Comparison of ENCODE assay signal across 8 cellular contexts in genomic region chr1:25543106-25543424, GRCh38. TPM values are rescaled to one million over a fixed set of nuclear protein-coding genes. Genes with fewer than 3 reads are reported as not detected.
A peak's percentile ranks its signal among the peaks of the same experiment; 100 is the strongest.
DNase-seq lines count a peak whose midpoint lies in the region; ATAC-seq, FAIRE-seq and TF ChIP-seq lines count a peak whose summit lies in the region.

No MANE protein-coding gene starts in this region.

- H3K4ac ChIP-seq in H1 (replicated peaks; ENCODE audit: insufficient read length, low read depth, low read length) = no peak overlapping the region

- intact Hi-C loops in CD14-positive monocyte (cut with micrococcal nuclease) = loop anchor here in 1 of 2 donors (10.0 kb wide), 1 partner anchor 72 kb away; the partner anchor contains the start of gene MAN1C1

- H3K9ac ChIP-seq in OCI-LY3 (ENCODE audit: low read length) (peak overlapping the region; percentile 49; the same call in 1 of the 2 replicates), H1 (replicated peaks in 1 of 4; ENCODE audit: extremely low read depth in 1 of 4, low read depth in 3 of 4, low read length in 3 of 4) (peak overlapping the region in 1 of 4 experiments; percentile 23; a peak in 1 of 7 replicates)

- no peak for TF ChIP-seq CTCF in CD14-positive monocyte (IDR thresholded peaks at IDR 0.05)
- TF ChIP-seq CTCF in OCI-LY3 (IDR thresholded peaks at IDR 0.05; ENCODE audit: low read depth, low read length) = no peak
- no peak for TF ChIP-seq CTCF in H1 (IDR thresholded peaks at IDR 0.05; ENCODE audit: control extremely low read depth in 1 of 3, insufficient read depth in 1 of 3, low read depth in 1 of 3, low read length in 3 of 3)
- TF ChIP-seq CTCF in osteocyte (IDR thresholded peaks at IDR 0.05) = no peak

- no peak overlapping the region for H3K23ac ChIP-seq in H1 (ENCODE audit: insufficient read length)

- H4K91ac ChIP-seq in H1 (replicated peaks; ENCODE audit: insufficient read length, low read length) = no peak overlapping the region

- no peak overlapping the region for H2BK12ac ChIP-seq in H1 (ENCODE audit: low read depth, low read length)

- H3K9me3 ChIP-seq in OCI-LY3 (ENCODE audit: insufficient read depth, low read length) (no peaks in the 10 kb centered on the region), H1 (ENCODE audit: insufficient read depth in 2 of 2, low read depth in 1 of 2, low read length in 1 of 2) (no peaks in the 10 kb centered on the region)

- no peak for TF ChIP-seq RAD21 in H1 (IDR thresholded peaks at IDR 0.05 in 1 of 2, conservative IDR thresholded peaks at IDR 0.05 in 1 of 2; ENCODE audit: low read depth in 2 of 2, low read length in 2 of 2)

- H2AFZ ChIP-seq in OCI-LY3 (ENCODE audit: low read depth, low read length) = peak overlapping the region; percentile 97
- H2AFZ ChIP-seq in H1 (ENCODE audit: low read length) = 0 out of 2 replicates have a peak overlapping the region, but pooled peaks have one; percentile 29

- H3K27me3 Mint-ChIP-seq in CD14-positive monocyte (ENCODE audit: low read depth in 3 of 3) (peaks cover 3 to 10% (median 5%) of the 10 kb centered on the region in 3 donors), osteocyte (ENCODE audit: unreplicated experiment) (no peaks in the 10 kb centered on the region)

- no peak for FAIRE-seq in H1 (lab: Jason Lieb, UNC)

- H4K5ac ChIP-seq in H1 (ENCODE audit: insufficient read length, low read depth, low read length) = no peak overlapping the region

- H3K4me1 ChIP-seq in OCI-LY3 (ENCODE audit: low read length) = peaks cover 6% of the 10 kb centered on the region; the same call in 1 of the 2 replicates
- peaks cover 0 to 9% (median 5%) of the 10 kb centered on the region in 4 experiments; a peak in 4 of 7 replicates for H3K4me1 ChIP-seq in H1 (replicated peaks in 1 of 4; ENCODE audit: control insufficient read depth in 3 of 4, insufficient read depth in 4 of 4, low read length in 3 of 4)

- no peak overlapping the region for H2BK5ac ChIP-seq in H1 (ENCODE audit: low read depth, low read length)

- H3K79me2 ChIP-seq in OCI-LY3 (ENCODE audit: low read length) (no peaks in the 10 kb centered on the region), H1 (ENCODE audit: control insufficient read depth in 1 of 2, insufficient read depth in 2 of 2, low read length in 2 of 2) (no peaks in the 10 kb centered on the region)

- ATAC-seq in GM18907 (IDR thresholded peaks at IDR 0.05; ENCODE audit: unreplicated experiment) = no peak
- ATAC-seq in HG02763 (IDR thresholded peaks at IDR 0.05; ENCODE audit: unreplicated experiment) = no peak
- no peak for ATAC-seq in HG03457 (IDR thresholded peaks at IDR 0.05; ENCODE audit: unreplicated experiment)
- no peak for ATAC-seq in HG03159 (IDR thresholded peaks at IDR 0.05; ENCODE audit: unreplicated experiment)

- H3K27ac ChIP-seq in OCI-LY3 (ENCODE audit: low read length) = no peak overlapping the region
- no peak overlapping the region for H3K27ac ChIP-seq in H1 (ENCODE audit: low read depth, low read length)

- no peaks in the 10 kb centered on the region for H4K20me1 ChIP-seq in OCI-LY3 (ENCODE audit: insufficient read depth, low read length)
- H4K20me1 ChIP-seq in H1 (replicated peaks in 1 of 2; ENCODE audit: control insufficient read depth in 1 of 2, insufficient read depth in 2 of 2, low read length in 2 of 2) = peaks cover 2 to 6% of the 10 kb centered on the region in 2 experiments

- H4K8ac ChIP-seq in H1 (ENCODE audit: extremely low read depth, insufficient read depth, low read length) = no peak overlapping the region

- no peak for DNase-seq in CD14-positive monocyte (ENCODE audit: low spot score)
- DNase-seq in H1 (ENCODE audit: low read depth in 1 of 2, low spot score in 2 of 2) = no peak
- no peak for DNase-seq in osteocyte (ENCODE audit: extremely low spot score, unreplicated experiment)

- H3K36me3 ChIP-seq in OCI-LY3 (replicated peaks; ENCODE audit: low read depth, low read length) (no peaks in the 10 kb centered on the region), H1 (ENCODE audit: control insufficient read depth in 2 of 4, insufficient read depth in 4 of 4, low read length in 3 of 4) (no peaks in the 10 kb centered on the region)

- H3K4me3 Mint-ChIP-seq in CD14-positive monocyte (peak overlapping the region; percentile 42 to 60), osteocyte (ENCODE audit: unreplicated experiment) (peak overlapping the region; percentile 51)

- WGBS in H1 (ENCODE audit: extremely low coverage in 1 of 2, insufficient coverage in 1 of 2, insufficient read length in 1 of 2, insufficient replicate concordance in 2 of 2, low coverage in 1 of 2, low lambda C conversion rate in 2 of 2, missing lambda C conversion rate in 1 of 2), 2 experiments = 57% methylated on average over 4 of the region's 7 CpGs; no CpG with 5 or more reads in 1 of the 2 experiments

- H3K79me1 ChIP-seq in H1 (ENCODE audit: low read depth, low read length) = no peaks in the 10 kb centered on the region; the same call in 1 of the 2 replicates

- POLR2A ChIA-PET in H1 (lab: Charles Lee; ENCODE audit: partially characterized antibody) = interaction anchor here (1.3 kb wide), 1 partner anchor 29 kb away, joined by 4 read pairs; no protein-coding TSS in a partner anchor

- H3K4me2 ChIP-seq in OCI-LY3 (ENCODE audit: low read length) (peak overlapping the region; percentile 78), H1 (ENCODE audit: insufficient read depth in 1 of 2, low read depth in 2 of 2, low read length in 2 of 2) (peak overlapping the region in 1 of 2 experiments; percentile 44; a peak in 3 of 4 replicates)

- H3K18ac ChIP-seq in H1 (ENCODE audit: extremely low read depth, low read length) = no peak overlapping the region

- no peak overlapping the region for H2AK5ac ChIP-seq in H1 (ENCODE audit: low read depth, low read length)

- H3K27ac Mint-ChIP-seq in CD14-positive monocyte = peak overlapping the region in 2 of 7 donors; percentile 23 to 49
- H3K27ac Mint-ChIP-seq in osteocyte (ENCODE audit: unreplicated experiment) = no peak overlapping the region

- H2BK120ac ChIP-seq in H1 (replicated peaks; ENCODE audit: low read depth, low read length) = no peak overlapping the region

- H3K56ac ChIP-seq in H1 (replicated peaks; ENCODE audit: insufficient read length, low read depth, low read length) = no peak overlapping the region

- no peak overlapping the region for H2BK15ac ChIP-seq in H1 (ENCODE audit: low read length)

- H3K23me2 ChIP-seq in H1 (ENCODE audit: low read depth, low read length) = peaks cover 5% of the 10 kb centered on the region; the same call in 1 of the 2 replicates

- peak overlapping the region; percentile 83 for H3K4me3 ChIP-seq in OCI-LY3 (ENCODE audit: low read length)
- H3K4me3 ChIP-seq in H1 (ENCODE audit: extremely low read depth in 1 of 4, insufficient read depth in 2 of 4, low read depth in 3 of 4, low read length in 4 of 4) = peak overlapping the region in 2 of 4 experiments; percentile 63 to 79; a peak in 4 of 8 replicates

- H3K9me3 Mint-ChIP-seq in CD14-positive monocyte (peaks cover 0 to 2% (median 0%) of the 10 kb centered on the region in 7 donors), osteocyte (ENCODE audit: unreplicated experiment) (no peaks in the 10 kb centered on the region)

- CTCF ChIA-PET in H1 (lab: Charles Lee; ENCODE audit: partially characterized antibody) = interaction anchor here (0.8 to 2.4 kb wide), 5 partner anchors 11 to 30 kb away, joined by 3 to 11 read pairs (median 4); no protein-coding TSS in a partner anchor

- H3K36me3 Mint-ChIP-seq in CD14-positive monocyte (peaks cover 0 to 6% of the 10 kb centered on the region in 2 donors), osteocyte (ENCODE audit: unreplicated experiment) (no peaks in the 10 kb centered on the region)

- peaks cover 8% of the 10 kb centered on the region for H3K27me3 ChIP-seq in OCI-LY3 (ENCODE audit: low read depth, low read length)
- H3K27me3 ChIP-seq in H1 (replicated peaks in 1 of 4; ENCODE audit: control insufficient read depth in 3 of 4, extremely low read depth in 1 of 4, insufficient read depth in 3 of 4, low read length in 3 of 4) = peaks cover 0 to 5% (median 3%) of the 10 kb centered on the region in 4 experiments; a peak in 5 of 7 replicates

- H2BK20ac ChIP-seq in H1 (ENCODE audit: low read length) = no peak overlapping the region

- TF ChIP-seq POLR2A in H1 (IDR thresholded peaks at IDR 0.05; ENCODE audit: control extremely low read depth in 1 of 2, low read depth in 2 of 2, low read length in 2 of 2) = no peak

- H3K4me1 Mint-ChIP-seq in CD14-positive monocyte (peaks cover 36% of the 10 kb centered on the region), osteocyte (ENCODE audit: unreplicated experiment) (peaks cover 22% of the 10 kb centered on the region)

- no peak overlapping the region for H3K14ac ChIP-seq in H1 (ENCODE audit: insufficient read length)

- no peak for TF ChIP-seq EP300 in H1 (IDR thresholded peaks at IDR 0.05; ENCODE audit: borderline replicate concordance in 1 of 2, low read depth in 2 of 2, low read length in 2 of 2)

TF ChIP-seq in H1, 55 proteins besides CTCF, POLR2A, EP300 and RAD21 (continues in another document):
- TF ChIP-seq GABPA (IDR thresholded peaks at IDR 0.05; ENCODE audit: borderline replicate concordance, insufficient read depth, low read length) (no peak), CREB1 (IDR thresholded peaks at IDR 0.05) (no peak), RXRA (IDR thresholded peaks at IDR 0.05; ENCODE audit: insufficient read depth, low read depth, low read length) (no peak), RFX5 (IDR thresholded peaks at IDR 0.05; ENCODE audit: borderline replicate concordance, low read depth, low read length) (no peak), SIRT6 (IDR thresholded peaks at IDR 0.05; ENCODE audit: low read length) (no peak), PHF8 (conservative IDR thresholded peaks at IDR 0.05; ENCODE audit: low read depth, low read length) (no peak), TEAD4 (IDR thresholded peaks at IDR 0.05; ENCODE audit: low read depth, low read length) (no peak), KDM1A (IDR thresholded peaks at IDR 0.05; ENCODE audit: borderline replicate concordance, low read length) (peak; percentile 98), CTBP2 (IDR thresholded peaks at IDR 0.05; ENCODE audit: borderline replicate concordance, insufficient read depth, insufficient read length, low read length) (no peak)
- TF ChIP-seq, protein P1, sequence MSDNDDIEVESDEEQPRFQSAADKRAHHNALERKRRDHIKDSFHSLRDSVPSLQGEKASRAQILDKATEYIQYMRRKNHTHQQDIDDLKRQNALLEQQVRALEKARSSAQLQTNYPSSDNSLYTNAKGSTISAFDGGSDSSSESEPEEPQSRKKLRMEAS (IDR thresholded peaks at IDR 0.05) = no peak

RNA-seq across cellular contexts. Expression of gene LDLRAP1, which starts 0.3 kb away (rescaled TPM):
- polyA plus RNA-seq in CD14-positive monocyte (10 to 100 TPM; 14.6 to 18.5 TPM), H1 (2011; rRNA removed) (13.2 and 16.3 TPM in 2 replicates)
- 12.8 and 14.0 TPM in 2 replicates for total RNA-seq in H1 (2021; fragmentation: NEBNext Ultra II Directional; extraction: Animal tissue kit (Norgen Biotek cat#: 25700))
- polyA plus RNA-seq in H1 (2011; cell fraction: cytosol; rRNA removed) = 10.4 TPM
- polyA plus RNA-seq in H1 (2011; cell fraction: nucleus; rRNA removed) = 16.7 TPM
- polyA plus RNA-seq in H1 (2012, experiment 1 of 2) = 9.3 to 13.5 TPM (median 11.9 TPM) in 4 replicates
- polyA plus RNA-seq in H1 (2012, experiment 2 of 2) = 13.0 TPM
- 9.4 TPM for polyA plus RNA-seq in H1 (2013, experiment 1 of 2)
- polyA plus RNA-seq in H1 (2013, experiment 2 of 2) = 9.6 TPM
- 9.7 and 11.7 TPM in 2 replicates for polyA minus RNA-seq in H1 (2011; rRNA and poly(A)+ RNA removed)
- 8.3 TPM for polyA minus RNA-seq in H1 (2011; cell fraction: cytosol; rRNA and poly(A)+ RNA removed)
- 9.7 TPM for polyA minus RNA-seq in H1 (2011; cell fraction: nucleus; rRNA and poly(A)+ RNA removed)
- total RNA-seq in osteocyte = 31.3 and 34.3 TPM in 2 replicates
